19 cellular contexts compared by ENCODE assay signal in the genomic region with DNA sequence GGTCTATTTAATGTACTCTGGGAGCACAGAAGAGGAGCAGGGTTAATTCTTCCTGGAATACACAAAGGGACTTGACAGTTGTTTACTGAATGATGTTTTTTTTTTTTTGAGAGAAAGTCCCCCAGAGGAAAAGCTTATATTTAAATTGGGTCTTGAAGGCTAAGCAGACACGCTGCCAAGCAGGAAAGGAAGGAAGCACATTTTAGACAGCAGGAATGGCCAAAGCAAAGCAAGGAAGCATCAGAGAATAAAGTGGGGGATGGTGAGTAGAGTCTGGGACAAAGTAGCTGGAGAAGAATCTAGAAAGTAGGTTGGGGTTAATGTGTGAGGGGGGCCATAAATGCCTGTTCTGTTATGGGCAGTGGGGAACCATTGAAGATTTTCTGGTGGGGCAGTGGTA.
"Had no signal": no experiment of that assay in that cellular context is flagged by ENCODE, and none has a peak within 500 bp of the region (broad histone marks: within the 10 kb centered on the region; RNA-seq: fewer than 3 reads in every experiment).

No MANE protein-coding gene starts in this region.

- H3K9me3 Mint-ChIP-seq: activated CD4-positive, alpha-beta memory T cell treated with anti-CD3 and anti-CD28 coated beads, Interleukin-2, amount 10 ng/mL, durations not matched to agents 7 days and 5 days; activated T-helper 1 cell treated with anti-CD3 and anti-CD28 coated beads, Interleukin-12 subunit alpha, Interleukin-12 subunit beta, Interleukin-2, Interleukin-4 antibody, amounts not matched to agents 30 ng/mL and 10 ng/mL and 1 ng/mL, durations not matched to agents 14 hours and 24 hours and 36 hours; nephron; T-helper 1 cell treated with Interleukin-12 subunit alpha and Interleukin-12 subunit beta and Interleukin-4 antibody, amounts not matched to agents 30 μg/mL and 1 μg/mL, for 36 hours had no signal

- H3K27me3 ChIP-seq: foreskin keratinocyte, left lung, neutrophil, pancreas, right atrium auricular region had no signal

- H3K27me3 Mint-ChIP-seq: activated CD4-positive, alpha-beta memory T cell treated with anti-CD3 and anti-CD28 coated beads, Interleukin-2, amount 10 ng/mL, durations not matched to agents 7 days and 5 days had no signal

- H3K4me1 Mint-ChIP-seq: activated CD4-positive, alpha-beta memory T cell treated with anti-CD3 and anti-CD28 coated beads, Interleukin-2, amount 10 ng/mL, durations not matched to agents 7 days and 5 days; nephron had no signal

- ATAC-seq: foreskin keratinocyte; left lung; psoas muscle; stimulated activated naive CD8-positive, alpha-beta T cell treated with anti-CD3 and anti-CD28 coated beads, Interleukin-15, Interleukin-2, amounts not matched to agents 100 U/mL and 50 U/mL, for 24 hours had no signal

- H3K27ac ChIP-seq: foreskin keratinocyte, neutrophil, pancreas, psoas muscle, right atrium auricular region had no signal

- H3K27ac Mint-ChIP-seq: activated CD4-positive, alpha-beta memory T cell treated with anti-CD3 and anti-CD28 coated beads, Interleukin-2, amount 10 ng/mL, durations not matched to agents 7 days and 5 days; activated T-helper 1 cell treated with anti-CD3 and anti-CD28 coated beads, Interleukin-12 subunit alpha, Interleukin-12 subunit beta, Interleukin-2, Interleukin-4 antibody, amounts not matched to agents 30 ng/mL and 10 ng/mL and 1 ng/mL, durations not matched to agents 14 hours and 24 hours and 36 hours; T-helper 1 cell treated with Interleukin-12 subunit alpha and Interleukin-12 subunit beta and Interleukin-4 antibody, amounts not matched to agents 30 μg/mL and 1 μg/mL, for 36 hours had no signal

- H3K4me3 Mint-ChIP-seq: activated CD4-positive, alpha-beta memory T cell treated with anti-CD3 and anti-CD28 coated beads, Interleukin-2, amount 10 ng/mL, durations not matched to agents 7 days and 5 days; activated T-helper 1 cell treated with anti-CD3 and anti-CD28 coated beads, Interleukin-12 subunit alpha, Interleukin-12 subunit beta, Interleukin-2, Interleukin-4 antibody, amounts not matched to agents 30 ng/mL and 10 ng/mL and 1 ng/mL, durations not matched to agents 14 hours and 24 hours and 36 hours; nephron; T-helper 1 cell treated with Interleukin-12 subunit alpha and Interleukin-12 subunit beta and Interleukin-4 antibody, amounts not matched to agents 30 μg/mL and 1 μg/mL, for 36 hours had no signal

- FAIRE-seq: endometrium, kidney, pancreas had no signal

- H3K4me1 ChIP-seq: foreskin keratinocyte, left lung, pancreas, psoas muscle, right atrium auricular region had no signal

- H3K9me3 ChIP-seq: left lung, neutrophil, pancreas, psoas muscle, right atrium auricular region had no signal

- DNase-seq: activated CD4-positive, alpha-beta memory T cell treated with anti-CD3 and anti-CD28 coated beads, Interleukin-2, amount 10 ng/mL, durations not matched to agents 7 days and 5 days; activated CD4-positive, alpha-beta T cell treated with anti-CD3 and anti-CD28 coated beads for 48 hours; amygdala; cortex of kidney; foreskin keratinocyte; kidney; left lung; midbrain; pancreas; psoas muscle; stimulated activated CD4-positive, alpha-beta T cell treated with anti-CD3 and anti-CD28 coated beads, Interleukin-4, amount 100 ng/mL, for 24 hours; stimulated activated naive CD8-positive, alpha-beta T cell treated with anti-CD3 and anti-CD28 coated beads, Interleukin-15, Interleukin-2, amounts not matched to agents 100 U/mL and 50 U/mL, for 24 hours had no signal

- H3K4me3 ChIP-seq: left lung, lung, pancreas, psoas muscle, right atrium auricular region had no signal
